ENCODE assay signal across 18 cellular contexts in the genomic region with DNA sequence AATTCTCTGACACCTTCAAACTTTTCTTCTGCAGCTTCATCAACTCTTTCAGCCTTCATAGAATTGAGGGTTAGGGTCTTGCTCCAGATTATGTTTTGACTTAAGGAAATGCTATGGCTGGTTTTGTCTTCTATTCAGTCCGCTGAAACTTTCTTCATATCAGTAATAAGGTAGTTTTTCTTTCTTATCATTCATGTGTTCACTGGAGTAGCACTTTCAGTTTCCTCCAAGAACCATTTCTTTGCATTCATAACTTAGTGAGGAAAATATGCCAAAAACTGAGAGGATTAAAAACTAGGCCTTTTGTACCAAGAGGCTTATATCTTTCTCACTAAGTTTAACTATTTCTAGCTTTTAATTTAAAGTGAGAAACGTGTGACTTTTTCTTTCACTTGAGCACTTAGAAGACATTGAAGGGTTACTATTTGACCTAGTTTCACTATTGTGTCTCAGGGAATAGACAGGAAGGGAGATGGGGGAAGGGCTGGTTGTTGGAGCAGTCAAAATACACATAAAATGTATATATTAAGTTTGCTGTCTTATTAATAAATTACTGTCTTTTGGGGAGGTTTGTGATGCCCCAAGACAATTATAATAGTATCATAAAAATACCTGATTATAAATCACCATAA.
DNase-seq lines count a peak whose midpoint lies in the region; TF ChIP-seq lines count a peak whose summit lies in the region.
"Had no signal": no experiment of that assay in that cellular context is flagged by ENCODE, and none has a peak within 500 bp of the region (broad histone marks: within the 10 kb centered on the region; RNA-seq: fewer than 3 reads in every experiment).

No MANE protein-coding gene starts in this region.

- H3K14ac ChIP-seq in neuronal stem cell (ENCODE audit: low read length): no peak overlapping the region

- no peak overlapping the region for H2BK15ac ChIP-seq in neuronal stem cell (ENCODE audit: low read length)

- H2BK5ac ChIP-seq in neuronal stem cell (ENCODE audit: low read length): no peak overlapping the region

- TF ChIP-seq CTCF in GM12865 (IDR thresholded peaks at IDR 0.05; ENCODE audit: insufficient read depth, low read depth, low read length, missing control alignments) (no peak), MM.1S (IDR thresholded peaks at IDR 0.05; ENCODE audit: low read length) (no peak)

- H3K9me3 ChIP-seq in MM.1S (replicated peaks; ENCODE audit: insufficient read depth, low read length) (no peaks in the 10 kb centered on the region), neuronal stem cell (replicated peaks in 1 of 2; ENCODE audit: control insufficient read depth in 2 of 2, insufficient read depth in 1 of 2, low read depth in 1 of 2, low read length in 2 of 2) (peaks cover 0 to 7% of the 10 kb centered on the region in 2 donors)
- H3K9me3 ChIP-seq: A549, HAP-1 had no signal

- H3K27me3 ChIP-seq in ACC112 (ENCODE audit: insufficient read depth, low read length) (no peaks in the 10 kb centered on the region), MM.1S (replicated peaks; ENCODE audit: insufficient read depth, low read length) (no peaks in the 10 kb centered on the region), neuronal stem cell (ENCODE audit: control insufficient read depth in 3 of 3, insufficient read depth in 3 of 3, low read depth in 1 of 3, low read length in 3 of 3) (no peaks in the 10 kb centered on the region)

- H3K23ac ChIP-seq in neuronal stem cell (ENCODE audit: low read depth, low read length, poor library complexity): no peak overlapping the region

- no peak overlapping the region for H2AK5ac ChIP-seq in neuronal stem cell (ENCODE audit: low read depth, low read length)

- H3K4me2 ChIP-seq in MM.1S (ENCODE audit: low read depth, low read length) (peak overlapping the region; percentile 38), neuronal stem cell (ENCODE audit: insufficient read depth, low read length, poor library complexity, severe bottlenecking) (no peak overlapping the region)
- H3K4me2 ChIP-seq: A549 had no signal

- H3K4me1 ChIP-seq in ACC112 (ENCODE audit: control insufficient read depth, insufficient read depth, low read length, unreplicated experiment) (no peaks in the 10 kb centered on the region), MM.1S (ENCODE audit: low read length) (peaks cover 9% of the 10 kb centered on the region; the same call in 1 of the 2 replicates), neuronal stem cell (ENCODE audit: control insufficient read depth in 2 of 2, insufficient read depth in 1 of 2, low read depth in 1 of 2, low read length in 2 of 2) (no peaks in the 10 kb centered on the region)
- H3K4me1 ChIP-seq: A549, HAP-1 had no signal

- H4K20me1 ChIP-seq in MM.1S (ENCODE audit: insufficient read depth, low read length): no peaks in the 10 kb centered on the region

- H3K4me3 ChIP-seq in ACC112 (ENCODE audit: low read depth, low read length): peak overlapping the region; percentile 29; the same call in 1 of the 2 replicates
- H3K4me3 ChIP-seq in GM12865 (ENCODE audit: low read depth, low read length): no peak overlapping the region
- H3K4me3 ChIP-seq in MM.1S (ENCODE audit: low read length): peak overlapping the region; percentile 33
- no peak overlapping the region for H3K4me3 ChIP-seq in neuronal stem cell (ENCODE audit: low read length in 2 of 2)
- H3K4me3 ChIP-seq: A549, GM12878, GM23248, HAP-1 had no signal

- H3K18ac ChIP-seq in neuronal stem cell (ENCODE audit: low read length): no peak overlapping the region

- H3K36me3 ChIP-seq in ACC112 (ENCODE audit: insufficient read depth, low read length) (no peaks in the 10 kb centered on the region), MM.1S (replicated peaks; ENCODE audit: insufficient read depth, low read length) (no peaks in the 10 kb centered on the region), neuronal stem cell (replicated peaks in 1 of 2; ENCODE audit: control insufficient read depth in 2 of 2, insufficient read depth in 2 of 2, low read length in 2 of 2) (no peaks in the 10 kb centered on the region)
- H3K36me3 ChIP-seq: HAP-1 had no signal

- no peak overlapping the region for H4K91ac ChIP-seq in neuronal stem cell (ENCODE audit: low read depth, low read length, poor library complexity)

- H3K9ac ChIP-seq in MM.1S (ENCODE audit: low read length): no peak overlapping the region
- H3K9ac ChIP-seq in neuronal stem cell (ENCODE audit: low read depth, low read length, poor library complexity): no peak overlapping the region
- H3K9ac ChIP-seq: GM23248 had no signal

- no peak overlapping the region for H3K4ac ChIP-seq in neuronal stem cell (ENCODE audit: low read length)

- no CpG with 5 or more reads among the region's 2 CpGs for WGBS in neuronal stem cell (ENCODE audit: extremely low coverage in 2 of 2, insufficient read length in 2 of 2, insufficient replicate concordance in 1 of 2), 2 donors

- DNase-seq in GM12865 (ENCODE audit: low read depth) (peak; percentile 12), MM.1S (peak; percentile 69), neuronal stem cell (ENCODE audit: low spot score) (no peak), AG20443 (ENCODE audit: low spot score) (no peak), putamen (ENCODE audit: low spot score) (no peak)
- no peak for DNase-seq in stimulated activated CD8-positive, alpha-beta memory T cell treated with anti-CD3 and anti-CD28 coated beads, Interleukin-4, amount 100 ng/mL, for 48 hours
- DNase-seq in activated naive CD4-positive, alpha-beta T cell (lab: John Stamatoyannopoulos, UW): no peak
- DNase-seq: CD4-positive, alpha-beta T cell; DMS153; DMS79; GF-D8; GM23248 had no signal

- H3K79me1 ChIP-seq in neuronal stem cell (ENCODE audit: low read depth, low read length): no peaks in the 10 kb centered on the region

- no peak overlapping the region for H4K8ac ChIP-seq in neuronal stem cell (ENCODE audit: low read depth, low read length)

- H2BK12ac ChIP-seq in neuronal stem cell (ENCODE audit: low read length): no peak overlapping the region

- no peak overlapping the region for H3K27ac ChIP-seq in ACC112 (ENCODE audit: low read depth, low read length)
- peak overlapping the region; percentile 5; the same call in 1 of the 2 replicates for H3K27ac ChIP-seq in MM.1S (ENCODE audit: low read length)
- H3K27ac ChIP-seq in neuronal stem cell (replicated peaks; ENCODE audit: low read length): no peak overlapping the region
- H3K27ac ChIP-seq: 22Rv1, A549, C4-2B, GM23248 had no signal

- no peaks in the 10 kb centered on the region for H3K9me2 ChIP-seq in MM.1S (replicated peaks; ENCODE audit: insufficient read depth, low read length)

- no peaks in the 10 kb centered on the region for H3K79me2 ChIP-seq in ACC112 (ENCODE audit: control insufficient read depth, insufficient read depth, low read length, unreplicated experiment)
- H3K79me2 ChIP-seq in MM.1S (ENCODE audit: low read length): no peaks in the 10 kb centered on the region

- peak overlapping the region; percentile 66 for H2AFZ ChIP-seq in ACC112 (ENCODE audit: low read length, unreplicated experiment)
- peak overlapping the region; percentile 5; the same call in 1 of the 2 replicates for H2AFZ ChIP-seq in MM.1S (ENCODE audit: low read length)
- H2AFZ ChIP-seq in neuronal stem cell (ENCODE audit: low read length): peak overlapping the region; percentile 6
- H2AFZ ChIP-seq: GM23248 had no signal

- no peak overlapping the region for H2BK120ac ChIP-seq in neuronal stem cell (ENCODE audit: low read depth, low read length)

- H3F3A ChIP-seq in MM.1S (ENCODE audit: insufficient read depth, low read length): no peaks in the 10 kb centered on the region

Comparison
In these comparisons a context has a peak if more than half of its experiments do, and no peak if none do; other contexts are left out.
1. H2AFZ ChIP-seq: peak in every context shown above with its lines; median percentile 66 in ACC112; 6 in neuronal stem cell; 5 in MM.1S.
2. H3K4me3 ChIP-seq: peak in ACC112 (single experiment) and MM.1S (single experiment); none in GM12865 (single experiment) and neuronal stem cell (0 of 2).
3. DNase-seq: peak in GM12865 (single experiment) and MM.1S (single experiment); none in neuronal stem cell (single experiment), stimulated activated CD8-positive, alpha-beta memory T cell treated with anti-CD3 and anti-CD28 coated beads, Interleukin-4, amount 100 ng/mL, for 48 hours (single experiment), AG20443 (single experiment), activated naive CD4-positive, alpha-beta T cell (0 of 4) and putamen (single experiment).